In genomic region chr7:18096087-18096486, GRCh38 we compare ENCODE assay signal across 15 cellular contexts.
DNase-seq lines count a peak whose midpoint lies in the region; ATAC-seq and TF ChIP-seq lines count a peak whose summit lies in the region.
"Had no signal": no experiment of that assay in that cellular context is flagged by ENCODE, and none has a peak within 500 bp of the region (broad histone marks: within the 10 kb centered on the region; RNA-seq: fewer than 3 reads in every experiment).

No MANE protein-coding gene starts in this region.

- H3K4me1 ChIP-seq in PC-3 (ENCODE audit: insufficient read depth, low read length): peaks cover 11% of the 10 kb centered on the region
- no peaks in the 10 kb centered on the region for H3K4me1 ChIP-seq in foreskin keratinocyte
- H3K4me1 ChIP-seq: BE2C had no signal

- H3K36me3 ChIP-seq in PC-3 (ENCODE audit: low read depth, low read length): no peaks in the 10 kb centered on the region
- H3K36me3 ChIP-seq: BE2C had no signal

- no peak overlapping the region for H3K4me3 ChIP-seq in PC-3 (ENCODE audit: low read length)
- H3K4me3 ChIP-seq: GM23248 had no signal

- H2AFZ ChIP-seq in PC-3 (ENCODE audit: low read length): no peak overlapping the region
- H2AFZ ChIP-seq: GM23248 had no signal

- no peaks in the 10 kb centered on the region for H3K9me3 Mint-ChIP-seq in activated naive CD8-positive, alpha-beta T cell treated with anti-CD3 and anti-CD28 coated beads for 36 hours

- BruUV-seq in PC-3 (replicated peaks; lab: Mats Ljungman, UMichigan): no TSS peak

- no peaks in the 10 kb centered on the region for H3K27me3 ChIP-seq in PC-3 (ENCODE audit: low read length)
- no peaks in the 10 kb centered on the region for H3K27me3 ChIP-seq in foreskin keratinocyte
- H3K27me3 ChIP-seq: BE2C had no signal

- H3K27me3 Mint-ChIP-seq in activated naive CD8-positive, alpha-beta T cell treated with anti-CD3 and anti-CD28 coated beads for 36 hours: no peaks in the 10 kb centered on the region

- H4K20me1 ChIP-seq in PC-3 (ENCODE audit: low read length): no peaks in the 10 kb centered on the region

- peak overlapping the region; percentile 8; the same call in 1 of the 2 replicates for H3K4me2 ChIP-seq in PC-3 (ENCODE audit: low read length)

- no peaks in the 10 kb centered on the region for H3K79me2 ChIP-seq in PC-3 (ENCODE audit: low read length)

- no peak overlapping the region for H3K4me3 Mint-ChIP-seq in activated naive CD8-positive, alpha-beta T cell treated with anti-CD3 and anti-CD28 coated beads for 36 hours
- H3K4me3 Mint-ChIP-seq: CD8-positive, alpha-beta T cell had no signal

- intact Hi-C loops in PC-3 (cut with micrococcal nuclease): no loop called here

- no peaks in the 10 kb centered on the region for H3K36me3 Mint-ChIP-seq in activated naive CD8-positive, alpha-beta T cell treated with anti-CD3 and anti-CD28 coated beads for 36 hours
- H3K36me3 Mint-ChIP-seq: CD8-positive, alpha-beta T cell had no signal

- H3K9ac ChIP-seq in PC-3 (ENCODE audit: low read length): no peak overlapping the region
- H3K9ac ChIP-seq: GM23248 had no signal

- DNase-seq in COR-L47 (lab: John Stamatoyannopoulos, UW) (peak; percentile 15), NCI-H146 (lab: John Stamatoyannopoulos, UW) (peak; percentile 48), PC-3 (peak; percentile 64), foreskin keratinocyte (peak in 1 of 2 donors; percentile 5)
- DNase-seq in activated naive CD8-positive, alpha-beta T cell treated with anti-CD3 and anti-CD28 coated beads for 36 hours: no peak
- DNase-seq: BE2C; CD8-positive, alpha-beta T cell; DMS79 treated with DMSO at 0.1 percent for 48 hours; EL; GM23248 had no signal

- CTCF ChIA-PET in PC-3 (lab: Charles Lee): no interaction called here

- H3F3A ChIP-seq in PC-3 (ENCODE audit: low read length, unreplicated experiment): no peaks in the 10 kb centered on the region

- peak; percentile 96 for ATAC-seq in PC-3
- peak; percentile 57 for ATAC-seq in foreskin keratinocyte
- no peak for ATAC-seq in HG03520 (IDR thresholded peaks at IDR 0.05; ENCODE audit: unreplicated experiment)
- no peak for ATAC-seq in HG03097 (IDR thresholded peaks at IDR 0.05; ENCODE audit: low FRiP score, unreplicated experiment)
- ATAC-seq: CD8-positive, alpha-beta T cell; HCT116; HepG2 had no signal

- no peak overlapping the region for H3K27ac Mint-ChIP-seq in activated naive CD8-positive, alpha-beta T cell treated with anti-CD3 and anti-CD28 coated beads for 36 hours
- H3K27ac Mint-ChIP-seq: CD8-positive, alpha-beta T cell had no signal

- no peaks in the 10 kb centered on the region for H3K9me3 ChIP-seq in PC-3 (ENCODE audit: low read length)
- H3K9me3 ChIP-seq: BE2C had no signal

- TF ChIP-seq CTCF in PC-3 (conservative IDR thresholded peaks at IDR 0.05; ENCODE audit: low read depth, low read length) (no peak), foreskin keratinocyte (conservative IDR thresholded peaks at IDR 0.05) (no peak)

- H3K27ac ChIP-seq in PC-3 (ENCODE audit: low read length): no peak overlapping the region
- H3K27ac ChIP-seq in foreskin keratinocyte: no peak overlapping the region
- H3K27ac ChIP-seq: C4-2B, GM23248 had no signal

- no peaks in the 10 kb centered on the region for H3K4me1 Mint-ChIP-seq in activated naive CD8-positive, alpha-beta T cell treated with anti-CD3 and anti-CD28 coated beads for 36 hours

- POLR2A ChIA-PET in PC-3 (lab: Charles Lee; ENCODE audit: unreplicated experiment): no interaction called here

- no peaks in the 10 kb centered on the region for H3K9me2 ChIP-seq in PC-3 (replicated peaks; ENCODE audit: low read length)

Comparison
In these comparisons a context has a peak if more than half of its experiments do, and no peak if none do; other contexts are left out.
1. ATAC-seq: peak in PC-3 (single experiment) and foreskin keratinocyte (single experiment); none in HG03520 (single experiment) and HG03097 (single experiment).